Comparison of ENCODE assay signal across 20 cellular contexts in the genomic region with DNA sequence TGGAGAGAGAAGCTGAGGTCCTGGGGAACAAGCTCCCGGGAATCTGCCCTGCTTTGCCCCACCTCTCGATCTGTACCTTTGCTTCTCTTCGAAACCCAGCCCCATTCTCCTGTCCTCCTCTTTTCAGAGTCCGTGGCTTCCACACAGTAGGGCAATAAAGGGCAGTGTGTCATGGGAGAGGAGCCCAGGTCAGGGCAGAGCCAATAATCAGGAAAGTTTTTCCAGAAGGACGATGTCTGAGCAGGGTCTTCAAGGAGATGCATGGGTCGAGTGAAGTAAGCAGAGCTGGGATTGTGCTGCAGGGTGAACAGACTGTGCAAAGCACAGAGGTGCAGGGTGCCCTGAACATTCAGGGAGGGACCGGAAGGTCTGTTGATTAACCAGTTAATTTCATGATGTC. TPM values are rescaled to one million over a fixed set of nuclear protein-coding genes. Genes with fewer than 3 reads are reported as not detected.
A peak's percentile ranks its signal among the peaks of the same experiment; 100 is the strongest.
DNase-seq lines count a peak whose midpoint lies in the region; ATAC-seq, FAIRE-seq and TF ChIP-seq lines count a peak whose summit lies in the region.
"Had no signal": no experiment of that assay in that cellular context is flagged by ENCODE, and none has a peak within 500 bp of the region (broad histone marks: within the 10 kb centered on the region; RNA-seq: fewer than 3 reads in every experiment).

No MANE protein-coding gene starts in this region.

- TF ChIP-seq CTCF in HepG2 (CRISPR knock-in tag; IDR thresholded peaks at IDR 0.05): no peak
- TF ChIP-seq CTCF in right lobe of liver (IDR thresholded peaks at IDR 0.05): no peak
- no peak for TF ChIP-seq CTCF in neural crest cell (conservative IDR thresholded peaks at IDR 0.05)
- no peak for TF ChIP-seq CTCF in GM13976 (IDR thresholded peaks at IDR 0.05; ENCODE audit: borderline replicate concordance, control extremely low read depth, extremely low read depth, insufficient read depth, missing control alignments)

- no peaks in the 10 kb centered on the region for H3K36me3 Mint-ChIP-seq in activated CD4-positive, alpha-beta memory T cell treated with anti-CD3 and anti-CD28 coated beads, Interleukin-2, amount 10 ng/mL, durations not matched to agents 7 days and 5 days (ENCODE audit: low read depth)
- no peaks in the 10 kb centered on the region for H3K36me3 Mint-ChIP-seq in activated CD4-positive, alpha-beta memory T cell treated with anti-CD3 and anti-CD28 coated beads for 36 hours
- no peaks in the 10 kb centered on the region for H3K36me3 Mint-ChIP-seq in neural crest cell (ENCODE audit: low read depth)
- H3K36me3 Mint-ChIP-seq in activated naive CD4-positive, alpha-beta T cell treated with anti-CD3 and anti-CD28 coated beads, Interleukin-2, amount 50 U/mL, for 72 hours: no peaks in the 10 kb centered on the region
- H3K36me3 Mint-ChIP-seq: CD14-positive monocyte; CD4-positive, alpha-beta memory T cell had no signal

- no peak overlapping the region for H3K9ac ChIP-seq in HepG2 (ENCODE audit: insufficient read depth, low read depth, low read length)
- H3K9ac ChIP-seq: BLaER1 had no signal

- H3K4me2 ChIP-seq in HepG2 (ENCODE audit: low read depth, low read length): peak overlapping the region; percentile 88
- H3K4me2 ChIP-seq: BLaER1 had no signal

- H3K27ac Mint-ChIP-seq in activated CD4-positive, alpha-beta memory T cell treated with anti-CD3 and anti-CD28 coated beads, Interleukin-2, amount 10 ng/mL, durations not matched to agents 7 days and 5 days: no peak overlapping the region
- no peak overlapping the region for H3K27ac Mint-ChIP-seq in activated CD4-positive, alpha-beta memory T cell treated with anti-CD3 and anti-CD28 coated beads for 36 hours
- peak overlapping the region; percentile 22 for H3K27ac Mint-ChIP-seq in neural crest cell (ENCODE audit: unreplicated experiment)
- H3K27ac Mint-ChIP-seq in activated naive CD4-positive, alpha-beta T cell treated with anti-CD3 and anti-CD28 coated beads, Interleukin-2, amount 50 U/mL, for 72 hours: peak overlapping the region in 1 of 2 donors; percentile 65
- H3K27ac Mint-ChIP-seq: CD14-positive monocyte; CD4-positive, alpha-beta memory T cell had no signal

- no peaks in the 10 kb centered on the region for H3K27me3 ChIP-seq in HepG2 (ENCODE audit: control insufficient read depth in 1 of 2, insufficient read depth in 2 of 2, low read length in 2 of 2)
- H3K27me3 ChIP-seq in right lobe of liver: no peaks in the 10 kb centered on the region
- H3K27me3 ChIP-seq: BLaER1 had no signal

- TF ChIP-seq POLR2A in HepG2 (IDR thresholded peaks at IDR 0.05; ENCODE audit: insufficient read depth in 1 of 2, low read depth in 2 of 2, low read length in 2 of 2): no peak
- TF ChIP-seq POLR2A in right lobe of liver (IDR thresholded peaks at IDR 0.05): no peak

- H3K4me1 ChIP-seq in HepG2 (ENCODE audit: insufficient read depth, low read length) (peaks cover 84% of the 10 kb centered on the region), right lobe of liver (peaks cover 0 to 10% (median 0%) of the 10 kb centered on the region in 4 donors)
- H3K4me1 ChIP-seq: A549, BLaER1, HAP-1 had no signal

- H4K20me1 ChIP-seq in HepG2 (ENCODE audit: insufficient read depth, low read length): no peaks in the 10 kb centered on the region
- H4K20me1 ChIP-seq: BLaER1 had no signal

- intact Hi-C loops in activated CD4-positive, alpha-beta memory T cell treated with anti-CD3 and anti-CD28 coated beads for 36 hours (cut with micrococcal nuclease): no loop called here
- intact Hi-C loops in HepG2 (cut with micrococcal nuclease; ENCODE audit: unreplicated experiment): loop anchor here (5.0 kb wide), 1 partner anchor 1732 kb away; no protein-coding TSS in a partner anchor
- intact Hi-C loops in right lobe of liver (cut with DNase I): no loop called here

- no peak overlapping the region for H3K4me3 Mint-ChIP-seq in activated CD4-positive, alpha-beta memory T cell treated with anti-CD3 and anti-CD28 coated beads, Interleukin-2, amount 10 ng/mL, durations not matched to agents 7 days and 5 days
- H3K4me3 Mint-ChIP-seq in activated CD4-positive, alpha-beta memory T cell treated with anti-CD3 and anti-CD28 coated beads for 36 hours: no peak overlapping the region
- H3K4me3 Mint-ChIP-seq in neural crest cell: no peak overlapping the region
- H3K4me3 Mint-ChIP-seq: CD14-positive monocyte; CD4-positive, alpha-beta memory T cell had no signal

- no peak for TF ChIP-seq EP300 in HepG2 (IDR thresholded peaks at IDR 0.05; ENCODE audit: low read depth in 2 of 2, low read length in 2 of 2)
- TF ChIP-seq EP300 in HepG2 (CRISPR knock-in tag; IDR thresholded peaks at IDR 0.05; ENCODE audit: borderline replicate concordance): no peak

- H3K27me3 Mint-ChIP-seq in activated CD4-positive, alpha-beta memory T cell treated with anti-CD3 and anti-CD28 coated beads, Interleukin-2, amount 10 ng/mL, durations not matched to agents 7 days and 5 days: peaks cover 3% of the 10 kb centered on the region
- H3K27me3 Mint-ChIP-seq in activated CD4-positive, alpha-beta memory T cell treated with anti-CD3 and anti-CD28 coated beads for 36 hours: peaks cover 16% of the 10 kb centered on the region
- peaks cover 20% of the 10 kb centered on the region for H3K27me3 Mint-ChIP-seq in neural crest cell (ENCODE audit: low read depth)

- CTCF ChIA-PET in activated CD4-positive, alpha-beta memory T cell treated with anti-CD3 and anti-CD28 coated beads, Interleukin-2, amount 10 ng/mL, durations not matched to agents 7 days and 5 days (lab: Charles Lee): interaction anchor here (1.7 kb wide), 1 partner anchor 10 kb away, joined by 6 read pairs; no protein-coding TSS in a partner anchor
- CTCF ChIA-PET in activated CD4-positive, alpha-beta memory T cell treated with anti-CD3 and anti-CD28 coated beads for 36 hours (lab: Charles Lee): interaction anchor here (0.8 to 2.0 kb wide), 2 partner anchors 10 kb away, joined by 3 to 11 read pairs; no protein-coding TSS in a partner anchor
- CTCF ChIA-PET in HepG2 (lab: Yijun Ruan, JAX; ENCODE audit: low intra/inter-chr PET ratio, low total read pairs): interaction anchor here (2.8 kb wide), 1 partner anchor 105 kb away, joined by 9 read pairs; no protein-coding TSS in a partner anchor

- no peak for FAIRE-seq in HepG2 (lab: Jason Lieb, UNC)
- FAIRE-seq: A549, GM12892 had no signal

- no peaks in the 10 kb centered on the region for H3K79me2 ChIP-seq in HepG2 (ENCODE audit: insufficient read depth, low read length)

- POLR2A ChIA-PET in activated CD4-positive, alpha-beta memory T cell treated with anti-CD3 and anti-CD28 coated beads, Interleukin-2, amount 10 ng/mL, durations not matched to agents 7 days and 5 days (lab: Charles Lee): no interaction called here
- POLR2A ChIA-PET in activated CD4-positive, alpha-beta memory T cell treated with anti-CD3 and anti-CD28 coated beads for 36 hours (lab: Charles Lee): no interaction called here
- POLR2A ChIA-PET in HepG2 (lab: Yijun Ruan, JAX): interaction anchor here (0.9 to 2.8 kb wide), 3 partner anchors 10 to 54 kb away, joined by 3 to 20 read pairs (median 6); no protein-coding TSS in a partner anchor

- 59% methylated on average over 7 of the region's 7 CpGs for WGBS in HepG2 (ENCODE audit: low lambda C conversion rate)
- WGBS in right lobe of liver (ENCODE audit: insufficient coverage, low coverage, low lambda C conversion rate, missing lambda C conversion rate): 76% methylated on average over 5 of the region's 7 CpGs

- H3K9me3 ChIP-seq in HepG2 (ENCODE audit: low read length): no peaks in the 10 kb centered on the region
- no peaks in the 10 kb centered on the region for H3K9me3 ChIP-seq in right lobe of liver
- H3K9me3 ChIP-seq: BLaER1, HAP-1 had no signal

- H3K36me3 ChIP-seq in HepG2 (replicated peaks in 1 of 2; ENCODE audit: control insufficient read depth in 1 of 2, insufficient read depth in 2 of 2, low read length in 2 of 2) (no peaks in the 10 kb centered on the region), right lobe of liver (no peaks in the 10 kb centered on the region)
- H3K36me3 ChIP-seq: BLaER1, HAP-1 had no signal

- no peaks in the 10 kb centered on the region for H3K9me3 Mint-ChIP-seq in activated CD4-positive, alpha-beta memory T cell treated with anti-CD3 and anti-CD28 coated beads, Interleukin-2, amount 10 ng/mL, durations not matched to agents 7 days and 5 days
- no peaks in the 10 kb centered on the region for H3K9me3 Mint-ChIP-seq in activated CD4-positive, alpha-beta memory T cell treated with anti-CD3 and anti-CD28 coated beads for 36 hours
- no peaks in the 10 kb centered on the region for H3K9me3 Mint-ChIP-seq in neural crest cell
- peaks cover 0 to 5% of the 10 kb centered on the region in 2 donors for H3K9me3 Mint-ChIP-seq in activated naive CD4-positive, alpha-beta T cell treated with anti-CD3 and anti-CD28 coated beads, Interleukin-2, amount 50 U/mL, for 72 hours

- H3K4me3 ChIP-seq in HepG2 (replicated peaks in 1 of 3; ENCODE audit: insufficient read depth in 1 of 3, low read depth in 2 of 3, low read length in 3 of 3) (no peak overlapping the region), right lobe of liver (no peak overlapping the region)
- H3K4me3 ChIP-seq: A549, BLaER1, HAP-1 had no signal

- DNase-seq in activated CD4-positive, alpha-beta memory T cell treated with anti-CD3 and anti-CD28 coated beads, Interleukin-2, amount 10 ng/mL, durations not matched to agents 7 days and 5 days: peak; percentile 1
- DNase-seq in activated CD4-positive, alpha-beta memory T cell treated with anti-CD3 and anti-CD28 coated beads for 36 hours: no peak
- no peak for DNase-seq in HepG2 (ENCODE audit: low spot score)
- DNase-seq in right lobe of liver: no peak
- DNase-seq in neural crest cell (ENCODE audit: low read depth, low spot score): no peak
- DNase-seq in activated naive CD4-positive, alpha-beta T cell treated with anti-CD3 and anti-CD28 coated beads, Interleukin-2, amount 50 U/mL, for 72 hours (ENCODE audit: low spot score in 2 of 2): no peak
- DNase-seq in GM13976 (ENCODE audit: low spot score): no peak
- DNase-seq: CD4-positive, alpha-beta memory T cell; DMS153; DMS79; GDM1 had no signal

- TF ChIP-seq RAD21 in HepG2 (CRISPR knock-in tag; IDR thresholded peaks at IDR 0.05): no peak

- H3K27ac ChIP-seq in HepG2 (ENCODE audit: extremely low read length, insufficient read depth, low read length): no peak overlapping the region
- no peak overlapping the region for H3K27ac ChIP-seq in right lobe of liver
- H3K27ac ChIP-seq: 22Rv1, A549, BLaER1 had no signal

- no peak overlapping the region for H2AFZ ChIP-seq in HepG2 (ENCODE audit: low read length)

- in situ Hi-C loops in HepG2 (cut with HindIII; ENCODE audit: extremely low pct_ligation_motif_present, low pct_unique_long_range_greater_than_20kb) (no loop called here), GM13976 (cut with MboI; ENCODE audit: low sequenced_read_pairs, unreplicated experiment) (no loop called here)

- no peak for ATAC-seq in HepG2
- no peak for ATAC-seq in right lobe of liver
- no peak for ATAC-seq in activated naive CD4-positive, alpha-beta T cell treated with anti-CD3 and anti-CD28 coated beads, Interleukin-2, amount 50 U/mL, for 72 hours

- no peaks in the 10 kb centered on the region for H3K4me1 Mint-ChIP-seq in activated CD4-positive, alpha-beta memory T cell treated with anti-CD3 and anti-CD28 coated beads, Interleukin-2, amount 10 ng/mL, durations not matched to agents 7 days and 5 days
- H3K4me1 Mint-ChIP-seq in activated CD4-positive, alpha-beta memory T cell treated with anti-CD3 and anti-CD28 coated beads for 36 hours (ENCODE audit: low read depth): no peaks in the 10 kb centered on the region
- no peaks in the 10 kb centered on the region for H3K4me1 Mint-ChIP-seq in neural crest cell
- H3K4me1 Mint-ChIP-seq: CD14-positive monocyte; CD4-positive, alpha-beta memory T cell had no signal

- BruUV-seq in HepG2 (replicated peaks; lab: Mats Ljungman, UMichigan): no TSS peak

RNA-seq across cellular contexts. Expression of a gene that starts 22.1 kb away (rescaled TPM):
- not detected for total RNA-seq in activated CD4-positive, alpha-beta memory T cell treated with anti-CD3 and anti-CD28 coated beads, Interleukin-2, amount 10 ng/mL, durations not matched to agents 7 days and 5 days
- total RNA-seq in activated CD4-positive, alpha-beta memory T cell treated with anti-CD3 and anti-CD28 coated beads for 36 hours: not detected
- total RNA-seq in HepG2 (2016; rRNA removed; fragmentation: Illumina TruSeq; extraction: Trizol): 17.2 and 39.1 TPM in 2 replicates
- total RNA-seq in HepG2 (2016; cell fraction: cytosol; rRNA removed; fragmentation: Illumina TruSeq; extraction: Trizol; ENCODE audit: low read depth): 5.1 and 5.2 TPM in 2 replicates
- total RNA-seq in HepG2 (2016; cell fraction: insoluble cytoplasmic fraction; rRNA removed; fragmentation: Illumina TruSeq; extraction: Trizol): 18.0 and 38.7 TPM in 2 replicates
- 9.0 and 10.8 TPM in 2 replicates for total RNA-seq in HepG2 (2016; cell fraction: membrane; rRNA removed; fragmentation: Illumina TruSeq; extraction: Trizol)
- 31.1 and 34.0 TPM in 2 replicates for total RNA-seq in HepG2 (2016; cell fraction: nucleus; rRNA removed; fragmentation: Illumina TruSeq; extraction: Trizol)
- 57.8 and 82.7 TPM in 2 replicates for polyA plus RNA-seq in HepG2 (2011; rRNA removed)
- polyA plus RNA-seq in HepG2 (2011; cell fraction: cytosol; rRNA removed): 51.9 and 68.1 TPM in 2 replicates
- polyA plus RNA-seq in HepG2 (2011; cell fraction: nucleus; rRNA removed): 26.7 and 38.8 TPM in 2 replicates
- polyA plus RNA-seq in HepG2 (2012): 39.8 and 51.8 TPM in 2 replicates
- 4.5 and 5.5 TPM in 2 replicates for polyA plus RNA-seq in HepG2 (2016; cell fraction: cytosol; fragmentation: Illumina TruSeq; extraction: Trizol; ENCODE audit: low read depth)
- polyA plus RNA-seq in HepG2 (2016; cell fraction: insoluble cytoplasmic fraction; fragmentation: Illumina TruSeq; extraction: Trizol; ENCODE audit: low read depth): 17.2 and 17.4 TPM in 2 replicates
- 7.7 and 8.0 TPM in 2 replicates for polyA plus RNA-seq in HepG2 (2016; cell fraction: membrane; fragmentation: Illumina TruSeq; extraction: Trizol; ENCODE audit: low read depth)
- 48.5 and 50.8 TPM in 2 replicates for polyA plus RNA-seq in HepG2 (2016; cell fraction: nucleus; fragmentation: Illumina TruSeq; extraction: Trizol; ENCODE audit: insufficient read depth, low read depth)
- 48.7 TPM in 1 of 2 replicates, not detected in the other for polyA minus RNA-seq in HepG2 (2011; rRNA and poly(A)+ RNA removed; ENCODE audit: low replicate concordance)
- polyA minus RNA-seq in HepG2 (2011; cell fraction: cytosol; rRNA and poly(A)+ RNA removed): 12.7 and 23.3 TPM in 2 replicates
- 13.5 and 19.5 TPM in 2 replicates for polyA minus RNA-seq in HepG2 (2011; cell fraction: nucleus; rRNA and poly(A)+ RNA removed)
- total RNA-seq in right lobe of liver: 100 to 1,000 TPM in 4 of 6 experiments, 10 to 100 TPM in 2; 41.2 to 204 (median 145) TPM
- total RNA-seq in neural crest cell: not detected in 2 replicates
- not detected for total RNA-seq in activated naive CD4-positive, alpha-beta T cell treated with anti-CD3 and anti-CD28 coated beads, Interleukin-2, amount 50 U/mL, for 72 hours
- total RNA-seq: CD4-positive, alpha-beta memory T cell; Daoy; H4 had no signal
- polyA plus RNA-seq: CD14-positive monocyte; CD4-positive, alpha-beta memory T cell had no signal

RNA-seq across cellular contexts. Expression of a gene that starts 29.9 kb away (rescaled TPM):
- total RNA-seq in activated CD4-positive, alpha-beta memory T cell treated with anti-CD3 and anti-CD28 coated beads, Interleukin-2, amount 10 ng/mL, durations not matched to agents 7 days and 5 days: not detected
- not detected for total RNA-seq in activated CD4-positive, alpha-beta memory T cell treated with anti-CD3 and anti-CD28 coated beads for 36 hours
- total RNA-seq in HepG2 (2016; rRNA removed; fragmentation: Illumina TruSeq; extraction: Trizol): not detected in 2 replicates
- total RNA-seq in HepG2 (2016; cell fraction: cytosol; rRNA removed; fragmentation: Illumina TruSeq; extraction: Trizol; ENCODE audit: low read depth): not detected in 2 replicates
- not detected in 2 replicates for total RNA-seq in HepG2 (2016; cell fraction: insoluble cytoplasmic fraction; rRNA removed; fragmentation: Illumina TruSeq; extraction: Trizol)
- not detected in 2 replicates for total RNA-seq in HepG2 (2016; cell fraction: membrane; rRNA removed; fragmentation: Illumina TruSeq; extraction: Trizol)
- total RNA-seq in HepG2 (2016; cell fraction: nucleus; rRNA removed; fragmentation: Illumina TruSeq; extraction: Trizol): not detected in 2 replicates
- polyA plus RNA-seq in HepG2 (2011; rRNA removed): 0.08 TPM in 1 of 2 replicates, not detected in the other
- polyA plus RNA-seq in HepG2 (2011; cell fraction: cytosol; rRNA removed): 0.07 TPM in 1 of 2 replicates, not detected in the other
- polyA plus RNA-seq in HepG2 (2011; cell fraction: nucleus; rRNA removed): not detected in 2 replicates
- polyA plus RNA-seq in HepG2 (2012): 9.8 and 20.4 TPM in 2 replicates
- polyA plus RNA-seq in HepG2 (2016; cell fraction: cytosol; fragmentation: Illumina TruSeq; extraction: Trizol; ENCODE audit: low read depth): not detected in 2 replicates
- polyA plus RNA-seq in HepG2 (2016; cell fraction: insoluble cytoplasmic fraction; fragmentation: Illumina TruSeq; extraction: Trizol; ENCODE audit: low read depth): 0.11 TPM in 1 of 2 replicates, not detected in the other
- polyA plus RNA-seq in HepG2 (2016; cell fraction: membrane; fragmentation: Illumina TruSeq; extraction: Trizol; ENCODE audit: low read depth): 0.08 TPM in 1 of 2 replicates, not detected in the other
- polyA plus RNA-seq in HepG2 (2016; cell fraction: nucleus; fragmentation: Illumina TruSeq; extraction: Trizol; ENCODE audit: insufficient read depth, low read depth): not detected in 2 replicates
- polyA minus RNA-seq in HepG2 (2011; rRNA and poly(A)+ RNA removed; ENCODE audit: low replicate concordance): 0.10 TPM in 1 of 2 replicates, not detected in the other
- not detected in 2 replicates for polyA minus RNA-seq in HepG2 (2011; cell fraction: cytosol; rRNA and poly(A)+ RNA removed)
- polyA minus RNA-seq in HepG2 (2011; cell fraction: nucleus; rRNA and poly(A)+ RNA removed): not detected in 2 replicates
- total RNA-seq in right lobe of liver: 1 to 10 TPM in 1 of 6 experiments, under 1 TPM in 2, not detected in 3; 0.26 to 2.8 (median 0.39) TPM
- total RNA-seq in neural crest cell: not detected in 2 replicates
- total RNA-seq in activated naive CD4-positive, alpha-beta T cell treated with anti-CD3 and anti-CD28 coated beads, Interleukin-2, amount 50 U/mL, for 72 hours: not detected
- total RNA-seq: CD4-positive, alpha-beta memory T cell; Daoy; H4; HT-29 had no signal
- polyA plus RNA-seq: A549; CD14-positive monocyte; CD4-positive, alpha-beta memory T cell had no signal

RNA-seq across cellular contexts. Expression of a gene that starts 42.0 kb away (rescaled TPM):
- not detected for total RNA-seq in activated CD4-positive, alpha-beta memory T cell treated with anti-CD3 and anti-CD28 coated beads, Interleukin-2, amount 10 ng/mL, durations not matched to agents 7 days and 5 days
- not detected for total RNA-seq in activated CD4-positive, alpha-beta memory T cell treated with anti-CD3 and anti-CD28 coated beads for 36 hours
- total RNA-seq in HepG2 (2016; rRNA removed; fragmentation: Illumina TruSeq; extraction: Trizol) (237 and 498 TPM in 2 replicates), right lobe of liver (100 to 1,000 TPM in 4 of 6 experiments, 10 to 100 TPM in 2; 24.7 to 317 (median 167) TPM), neural crest cell (1.0 and 1.4 TPM in 2 replicates)
- total RNA-seq in HepG2 (2016; cell fraction: cytosol; rRNA removed; fragmentation: Illumina TruSeq; extraction: Trizol; ENCODE audit: low read depth): 71.6 and 82.2 TPM in 2 replicates
- 219 and 507 TPM in 2 replicates for total RNA-seq in HepG2 (2016; cell fraction: insoluble cytoplasmic fraction; rRNA removed; fragmentation: Illumina TruSeq; extraction: Trizol)
- total RNA-seq in HepG2 (2016; cell fraction: membrane; rRNA removed; fragmentation: Illumina TruSeq; extraction: Trizol): 187 and 205 TPM in 2 replicates
- 372 and 429 TPM in 2 replicates for total RNA-seq in HepG2 (2016; cell fraction: nucleus; rRNA removed; fragmentation: Illumina TruSeq; extraction: Trizol)
- 449 and 569 TPM in 2 replicates for polyA plus RNA-seq in HepG2 (2011; rRNA removed)
- 331 and 435 TPM in 2 replicates for polyA plus RNA-seq in HepG2 (2011; cell fraction: cytosol; rRNA removed)
- polyA plus RNA-seq in HepG2 (2011; cell fraction: nucleus; rRNA removed): 165 and 220 TPM in 2 replicates
- 423 and 569 TPM in 2 replicates for polyA plus RNA-seq in HepG2 (2012)
- polyA plus RNA-seq in HepG2 (2016; cell fraction: cytosol; fragmentation: Illumina TruSeq; extraction: Trizol; ENCODE audit: low read depth): 81.2 and 88.3 TPM in 2 replicates
- polyA plus RNA-seq in HepG2 (2016; cell fraction: insoluble cytoplasmic fraction; fragmentation: Illumina TruSeq; extraction: Trizol; ENCODE audit: low read depth): 241 and 254 TPM in 2 replicates
- polyA plus RNA-seq in HepG2 (2016; cell fraction: membrane; fragmentation: Illumina TruSeq; extraction: Trizol; ENCODE audit: low read depth): 159 and 171 TPM in 2 replicates
- polyA plus RNA-seq in HepG2 (2016; cell fraction: nucleus; fragmentation: Illumina TruSeq; extraction: Trizol; ENCODE audit: insufficient read depth, low read depth): 573 and 590 TPM in 2 replicates
- polyA minus RNA-seq in HepG2 (2011; rRNA and poly(A)+ RNA removed; ENCODE audit: low replicate concordance): 0.30 and 414 TPM in 2 replicates
- 176 and 231 TPM in 2 replicates for polyA minus RNA-seq in HepG2 (2011; cell fraction: cytosol; rRNA and poly(A)+ RNA removed)
- 87.0 and 105 TPM in 2 replicates for polyA minus RNA-seq in HepG2 (2011; cell fraction: nucleus; rRNA and poly(A)+ RNA removed)
- total RNA-seq in activated naive CD4-positive, alpha-beta T cell treated with anti-CD3 and anti-CD28 coated beads, Interleukin-2, amount 50 U/mL, for 72 hours: not detected
- total RNA-seq: CD4-positive, alpha-beta memory T cell had no signal
- polyA plus RNA-seq: CD14-positive monocyte; CD4-positive, alpha-beta memory T cell had no signal

Comparison
In these comparisons a context has a peak if more than half of its experiments do, and no peak if none do; other contexts are left out.
1. RNA of a gene that starts 42.0 kb away (total RNA-seq): 71.6 to 507 TPM in HepG2 and 24.7 to 317 TPM in right lobe of liver; 1.0 to 1.4 TPM in neural crest cell, not detected in activated CD4-positive, alpha-beta memory T cell treated with anti-CD3 and anti-CD28 coated beads, Interleukin-2, amount 10 ng/mL, durations not matched to agents 7 days and 5 days, not detected in activated CD4-positive, alpha-beta memory T cell treated with anti-CD3 and anti-CD28 coated beads for 36 hours and not detected in activated naive CD4-positive, alpha-beta T cell treated with anti-CD3 and anti-CD28 coated beads, Interleukin-2, amount 50 U/mL, for 72 hours; every median in the first group is over 10 times any median in the second.